ENCODE assay signal across 28 cellular contexts in the genomic region with DNA sequence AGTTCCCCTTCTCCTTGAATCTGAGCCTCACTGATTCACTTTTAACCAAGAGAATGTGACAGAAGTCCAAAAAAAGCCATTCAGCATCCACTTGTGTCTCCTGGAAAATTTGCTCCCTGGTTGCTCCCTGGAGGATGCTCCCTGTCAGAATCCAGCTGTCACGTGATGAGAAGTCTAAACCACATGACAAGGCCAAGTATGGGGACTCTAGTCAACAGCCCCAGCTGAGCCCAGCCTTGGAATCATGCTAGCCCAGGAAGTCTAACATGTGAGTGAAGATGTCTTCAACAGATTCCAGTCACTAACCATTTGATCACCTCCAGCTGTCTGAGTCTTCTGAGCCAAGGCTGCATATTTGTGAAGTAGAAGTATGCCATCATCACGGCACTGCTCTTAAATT. TPM values are rescaled to one million over a fixed set of nuclear protein-coding genes. Genes with fewer than 3 reads are reported as not detected.
"Had no signal": no experiment of that assay in that cellular context is flagged by ENCODE, and none has a peak within 500 bp of the region (broad histone marks: within the 10 kb centered on the region; RNA-seq: fewer than 3 reads in every experiment).

No MANE protein-coding gene starts in this region.

- H3K4me3 ChIP-seq: hepatocyte, neural progenitor cell, transverse colon, uterus had no signal

- DNase-seq: activated CD4-positive, alpha-beta T cell treated with anti-CD3 and anti-CD28 coated beads for 1 hour; activated CD4-positive, alpha-beta T cell treated with anti-CD3 and anti-CD28 coated beads, Interleukin-2, amount 50 U/mL, for 1 hour; activated CD8-positive, alpha-beta T cell treated with anti-CD3 and anti-CD28 coated beads for 36 hours; activated gamma-delta T cell treated with Interleukin-2 at 50 U/mL for 16 hours; activated naive CD4-positive, alpha-beta T cell treated with anti-CD3 and anti-CD28 coated beads, Interleukin-2, amount 50 U/mL, for 16 hours; activated T-cell treated with anti-CD3 and anti-CD28 coated beads, Interleukin-2, amount 50 U/mL, for 4 hours; amygdala; caudate nucleus; foreskin melanocyte; islet precursor cell; natural killer cell; posterior cingulate gyrus; right cardiac atrium; stimulated activated CD4-positive, alpha-beta T cell treated with anti-CD3 and anti-CD28 coated beads, Interleukin-2, amount 100 ng/mL, for 48 hours; stimulated activated naive CD4-positive, alpha-beta T cell treated with Interleukin-2 at 50 U/mL for 16 hours; T-helper 2 cell; transverse colon; uterus had no signal

RNA-seq across cellular contexts. Expression of a gene that starts 4.2 kb away (rescaled TPM):
- total RNA-seq: activated CD8-positive, alpha-beta T cell treated with anti-CD3 and anti-CD28 coated beads for 36 hours; activated T-cell treated with anti-CD3 and anti-CD28 coated beads, Interleukin-2, amount 50 U/mL, for 4 hours; activated T-helper 17 cell treated with anti-CD3 and anti-CD28 coated beads, Interleukin-2, amount 50 U/mL, for 72 hours; chondrocyte; endothelial cell of umbilical vein; hepatocyte; liver; natural killer cell; osteoblast; right cardiac atrium; skeletal muscle tissue; temporal lobe; transverse colon; uterus had no signal
- polyA plus RNA-seq: endothelial cell of umbilical vein, esophagus, hepatocyte, liver, right cardiac atrium had no signal

RNA-seq across cellular contexts. Expression of a gene that starts 58.5 kb away (rescaled TPM):
- total RNA-seq: activated CD8-positive, alpha-beta T cell treated with anti-CD3 and anti-CD28 coated beads for 36 hours; activated T-cell treated with anti-CD3 and anti-CD28 coated beads, Interleukin-2, amount 50 U/mL, for 4 hours; activated T-helper 17 cell treated with anti-CD3 and anti-CD28 coated beads, Interleukin-2, amount 50 U/mL, for 72 hours; chondrocyte; endothelial cell of umbilical vein; hepatocyte; osteoblast; right cardiac atrium; skeletal muscle tissue; temporal lobe; uterus had no signal
- polyA plus RNA-seq: endothelial cell of umbilical vein, esophagus, hepatocyte, liver, right cardiac atrium had no signal
